ENCODE assay signal across 17 cellular contexts in genomic region chr11:93005239-93005638, GRCh38. TPM values are rescaled to one million over a fixed set of nuclear protein-coding genes. Genes with fewer than 3 reads are reported as not detected.
DNase-seq lines count a peak whose midpoint lies in the region; ATAC-seq, FAIRE-seq and TF ChIP-seq lines count a peak whose summit lies in the region.
"Had no signal": no experiment of that assay in that cellular context is flagged by ENCODE, and none has a peak within 500 bp of the region (broad histone marks: within the 10 kb centered on the region; RNA-seq: fewer than 3 reads in every experiment).

No MANE protein-coding gene starts in this region.

- no peak overlapping the region for H3K4me3 Mint-ChIP-seq in HFFc6
- no peak overlapping the region for H3K4me3 Mint-ChIP-seq in stimulated activated effector memory CD8-positive, alpha-beta T cell treated with anti-CD3 and anti-CD28 coated beads, Interleukin-12 subunit alpha, Interleukin-12 subunit beta, amount 100 ng/mL, for 72 hours
- no peak overlapping the region for H3K4me3 Mint-ChIP-seq in activated T-helper 2 cell treated with anti-CD3 and anti-CD28 coated beads, Interferon-gamma antibody, Interleukin-2, Interleukin-4, amounts not matched to agents 10 μg/mL and 5 μg/mL and 100 μg/mL, durations not matched to agents 14 hours and 24 hours and 36 hours (ENCODE audit: low read depth)
- H3K4me3 Mint-ChIP-seq: activated naive CD4-positive, alpha-beta T cell treated with anti-CD3 and anti-CD28 coated beads, Interleukin-2, amount 10 ng/mL, durations not matched to agents 7 days and 5 days; mesothelial cell of epicardium had no signal

- no peaks in the 10 kb centered on the region for H3K27me3 Mint-ChIP-seq in HFFc6 (ENCODE audit: insufficient read depth)
- H3K27me3 Mint-ChIP-seq in activated T-helper 2 cell treated with anti-CD3 and anti-CD28 coated beads, Interferon-gamma antibody, Interleukin-2, Interleukin-4, amounts not matched to agents 10 μg/mL and 5 μg/mL and 100 μg/mL, durations not matched to agents 14 hours and 24 hours and 36 hours (ENCODE audit: low read depth), result no peaks in the 10 kb centered on the region
- H3K27me3 Mint-ChIP-seq: activated naive CD4-positive, alpha-beta T cell treated with anti-CD3 and anti-CD28 coated beads, Interleukin-2, amount 10 ng/mL, durations not matched to agents 7 days and 5 days had no signal

- H3K9me3 ChIP-seq in A549, result 0 out of 3 replicates have a peak, but pooled peaks cover 2% of the 10 kb centered on the region
- H3K9me3 ChIP-seq: upper lobe of right lung had no signal

- ATAC-seq in A549 (no peak), SK-N-SH treated with all-trans-retinoic acid at 6 μM for 48 hours (peak; percentile 40), foreskin keratinocyte (peak; percentile 96), omental fat pad (ENCODE audit: low FRiP score) (no peak)
- no peak for ATAC-seq in stimulated activated effector memory CD8-positive, alpha-beta T cell treated with anti-CD3 and anti-CD28 coated beads, Interleukin-12 subunit alpha, Interleukin-12 subunit beta, amount 100 ng/mL, for 72 hours
- ATAC-seq: upper lobe of right lung had no signal

- WGBS in A549 (ENCODE audit: missing lambda C conversion rate), result 83% methylated on average over 1 of the region's 1 CpG

- FAIRE-seq in A549 (lab: Jason Lieb, UNC), result no peak

- intact Hi-C loops in activated T-helper 2 cell treated with anti-CD3 and anti-CD28 coated beads, Interferon-gamma antibody, Interleukin-2, Interleukin-4, amounts not matched to agents 10 μg/mL and 5 μg/mL and 100 μg/mL, durations not matched to agents 14 hours and 24 hours and 36 hours (cut with micrococcal nuclease), result no loop called here

- peak overlapping the region; percentile 43 to 53; a peak in 3 of 6 replicates for H3K27ac ChIP-seq in A549
- no peak overlapping the region for H3K27ac ChIP-seq in foreskin keratinocyte
- H3K27ac ChIP-seq: upper lobe of right lung had no signal

- DNase-seq in A549 (ENCODE audit: low read depth in 1 of 2, low spot score in 1 of 2) (no peak), HFFc6 (no peak), foreskin keratinocyte (peak; percentile 72 to 83), SIG-M5 (lab: John Stamatoyannopoulos, UW) (no peak), omental fat pad (ENCODE audit: low spot score) (no peak)
- no peak for DNase-seq in stimulated activated effector memory CD8-positive, alpha-beta T cell treated with anti-CD3 and anti-CD28 coated beads, Interleukin-12 subunit alpha, Interleukin-12 subunit beta, amount 100 ng/mL, for 72 hours (ENCODE audit: low spot score in 2 of 2)
- DNase-seq in activated T-helper 2 cell treated with anti-CD3 and anti-CD28 coated beads, Interferon-gamma antibody, Interleukin-2, Interleukin-4, amounts not matched to agents 10 μg/mL and 5 μg/mL and 100 μg/mL, durations not matched to agents 14 hours and 24 hours and 36 hours (ENCODE audit: low spot score), result no peak
- DNase-seq: activated naive CD4-positive, alpha-beta T cell treated with anti-CD3 and anti-CD28 coated beads, Interleukin-2, amount 10 ng/mL, durations not matched to agents 7 days and 5 days; cerebellar nuclear complex; NCI-H146; stimulated activated CD4-positive, alpha-beta T cell treated with anti-CD3 and anti-CD28 coated beads, Interleukin-1b, Interleukin-23, amount 100 ng/mL, for 48 hours; stimulated activated CD8-positive, alpha-beta memory T cell treated with anti-CD3 and anti-CD28 coated beads, Interleukin-4, amount 100 ng/mL, for 48 hours; upper lobe of right lung had no signal

- H3K4me1 ChIP-seq in A549, result peaks cover 19% of the 10 kb centered on the region
- H3K4me1 ChIP-seq in foreskin keratinocyte, result peaks cover 23% of the 10 kb centered on the region
- H3K4me1 ChIP-seq: upper lobe of right lung had no signal

- no peaks in the 10 kb centered on the region for H3K27me3 ChIP-seq in foreskin keratinocyte
- H3K27me3 ChIP-seq: upper lobe of right lung had no signal

- no peak for TF ChIP-seq CTCF in A549 (IDR thresholded peaks at IDR 0.05)
- TF ChIP-seq CTCF in HFFc6 (IDR thresholded peaks at IDR 0.05), result no peak
- TF ChIP-seq CTCF in foreskin keratinocyte (conservative IDR thresholded peaks at IDR 0.05), result no peak
- no peak for TF ChIP-seq CTCF in omental fat pad (IDR thresholded peaks at IDR 0.05)

- peaks cover 35% of the 10 kb centered on the region for H3K4me1 Mint-ChIP-seq in HFFc6 (ENCODE audit: low read depth)
- H3K4me1 Mint-ChIP-seq in stimulated activated effector memory CD8-positive, alpha-beta T cell treated with anti-CD3 and anti-CD28 coated beads, Interleukin-12 subunit alpha, Interleukin-12 subunit beta, amount 100 ng/mL, for 72 hours, result no peaks in the 10 kb centered on the region
- H3K4me1 Mint-ChIP-seq in activated T-helper 2 cell treated with anti-CD3 and anti-CD28 coated beads, Interferon-gamma antibody, Interleukin-2, Interleukin-4, amounts not matched to agents 10 μg/mL and 5 μg/mL and 100 μg/mL, durations not matched to agents 14 hours and 24 hours and 36 hours (ENCODE audit: low read depth), result no peaks in the 10 kb centered on the region
- H3K4me1 Mint-ChIP-seq: activated naive CD4-positive, alpha-beta T cell treated with anti-CD3 and anti-CD28 coated beads, Interleukin-2, amount 10 ng/mL, durations not matched to agents 7 days and 5 days; mesothelial cell of epicardium had no signal

- H3K4me3 ChIP-seq in A549, result no peak overlapping the region
- H3K4me3 ChIP-seq: upper lobe of right lung had no signal

- CTCF ChIA-PET in A549 (lab: Yijun Ruan, JAX), result interaction anchor here (1.0 kb wide), 1 partner anchor 50 kb away, joined by 3 read pairs; no protein-coding TSS in a partner anchor

- H3K9me3 Mint-ChIP-seq in HFFc6, result no peaks in the 10 kb centered on the region
- H3K9me3 Mint-ChIP-seq in stimulated activated effector memory CD8-positive, alpha-beta T cell treated with anti-CD3 and anti-CD28 coated beads, Interleukin-12 subunit alpha, Interleukin-12 subunit beta, amount 100 ng/mL, for 72 hours, result no peaks in the 10 kb centered on the region
- H3K9me3 Mint-ChIP-seq in activated T-helper 2 cell treated with anti-CD3 and anti-CD28 coated beads, Interferon-gamma antibody, Interleukin-2, Interleukin-4, amounts not matched to agents 10 μg/mL and 5 μg/mL and 100 μg/mL, durations not matched to agents 14 hours and 24 hours and 36 hours, result no peaks in the 10 kb centered on the region
- H3K9me3 Mint-ChIP-seq: activated naive CD4-positive, alpha-beta T cell treated with anti-CD3 and anti-CD28 coated beads, Interleukin-2, amount 10 ng/mL, durations not matched to agents 7 days and 5 days had no signal

- POLR2A ChIA-PET in A549 (lab: Yijun Ruan, JAX), result no interaction called here

- TF ChIP-seq EP300 in A549 (IDR thresholded peaks at IDR 0.05), result no peak

- TF ChIP-seq RAD21 in A549 (conservative IDR thresholded peaks at IDR 0.05 in 1 of 2, IDR thresholded peaks at IDR 0.05 in 1 of 2), result no peak

- peaks cover 8% of the 10 kb centered on the region; the same call in 1 of the 2 replicates for H3K36me3 Mint-ChIP-seq in HFFc6 (ENCODE audit: low read depth)
- H3K36me3 Mint-ChIP-seq in stimulated activated effector memory CD8-positive, alpha-beta T cell treated with anti-CD3 and anti-CD28 coated beads, Interleukin-12 subunit alpha, Interleukin-12 subunit beta, amount 100 ng/mL, for 72 hours, result no peaks in the 10 kb centered on the region
- no peaks in the 10 kb centered on the region for H3K36me3 Mint-ChIP-seq in activated T-helper 2 cell treated with anti-CD3 and anti-CD28 coated beads, Interferon-gamma antibody, Interleukin-2, Interleukin-4, amounts not matched to agents 10 μg/mL and 5 μg/mL and 100 μg/mL, durations not matched to agents 14 hours and 24 hours and 36 hours (ENCODE audit: low read depth)
- H3K36me3 Mint-ChIP-seq: activated naive CD4-positive, alpha-beta T cell treated with anti-CD3 and anti-CD28 coated beads, Interleukin-2, amount 10 ng/mL, durations not matched to agents 7 days and 5 days; mesothelial cell of epicardium had no signal

- H3K27ac Mint-ChIP-seq in HFFc6, result peak overlapping the region; percentile 34; the same call in 1 of the 2 replicates
- H3K27ac Mint-ChIP-seq in stimulated activated effector memory CD8-positive, alpha-beta T cell treated with anti-CD3 and anti-CD28 coated beads, Interleukin-12 subunit alpha, Interleukin-12 subunit beta, amount 100 ng/mL, for 72 hours, result no peak overlapping the region
- no peak overlapping the region for H3K27ac Mint-ChIP-seq in activated T-helper 2 cell treated with anti-CD3 and anti-CD28 coated beads, Interferon-gamma antibody, Interleukin-2, Interleukin-4, amounts not matched to agents 10 μg/mL and 5 μg/mL and 100 μg/mL, durations not matched to agents 14 hours and 24 hours and 36 hours
- H3K27ac Mint-ChIP-seq: activated naive CD4-positive, alpha-beta T cell treated with anti-CD3 and anti-CD28 coated beads, Interleukin-2, amount 10 ng/mL, durations not matched to agents 7 days and 5 days; mesothelial cell of epicardium had no signal

- no peak overlapping the region for H3K4me2 ChIP-seq in A549

- no peak for TF ChIP-seq POLR2A in A549 (IDR thresholded peaks at IDR 0.05; ENCODE audit: low read length)

TF ChIP-seq in A549, 52 proteins besides CTCF, POLR2A, EP300 and RAD21 (continues in another document):
- TF ChIP-seq FOXS1 (CRISPR knock-in tag; IDR thresholded peaks at IDR 0.05), result no peak
- no peak for TF ChIP-seq TFCP2L1 (CRISPR knock-in tag; IDR thresholded peaks at IDR 0.05)
- TF ChIP-seq MAZ (IDR thresholded peaks at IDR 0.05; ENCODE audit: borderline replicate concordance, low read depth, low read length), result no peak
- no peak for TF ChIP-seq CBX8 (IDR thresholded peaks at IDR 0.05)

TF ChIP-seq in SK-N-SH treated with all-trans-retinoic acid at 6 μM for 48 hours, 23 proteins besides CTCF, POLR2A, EP300 and RAD21 (continues in another document):
- no peak for TF ChIP-seq OSR1 (CRISPR knock-in tag; IDR thresholded peaks at IDR 0.05)
- TF ChIP-seq ARNTL (CRISPR knock-in tag; IDR thresholded peaks at IDR 0.05; ENCODE audit: borderline replicate concordance, low read depth), result no peak
- no peak for TF ChIP-seq TCF4 (CRISPR knock-in tag; IDR thresholded peaks at IDR 0.05; ENCODE audit: borderline replicate concordance)
- TF ChIP-seq ZNF70 (CRISPR knock-in tag; IDR thresholded peaks at IDR 0.05), result no peak
- TF ChIP-seq ZFP3 (CRISPR knock-in tag; IDR thresholded peaks at IDR 0.05), result no peak
- TF ChIP-seq BACH2 (CRISPR knock-in tag; IDR thresholded peaks at IDR 0.05; ENCODE audit: borderline replicate concordance), result no peak

RNA-seq across cellular contexts. Expression of gene MTNR1B, which starts 35.8 kb away (rescaled TPM):
- polyA plus RNA-seq in A549 (2011; rRNA removed) (not detected in 2 replicates), A549 (2017; fragmentation: RNase III; extraction: RNeasy Plus Mini Kit Qiagen cat#74134 plus additional on column Dnase treatment) (not detected in 3 replicates), foreskin keratinocyte (not detected in 2 replicates)
- polyA plus RNA-seq in A549 (2012; cell fraction: cytosol; rRNA removed), result not detected in 2 replicates
- polyA plus RNA-seq in A549 (2012; cell fraction: nucleus; rRNA removed), result not detected in 2 replicates
- 0.17 TPM in 1 of 2 replicates, not detected in the other for polyA minus RNA-seq in A549 (2011; rRNA and poly(A)+ RNA removed)
- not detected for total RNA-seq in HFFc6 (2021; fragmentation: NEBNext Ultra II Directional; extraction: Animal tissue kit (Norgen Biotek cat#: 25700))
- total RNA-seq in foreskin keratinocyte (not detected in 2 replicates), omental fat pad (not detected)
- not detected in 2 replicates for total RNA-seq in activated T-helper 2 cell treated with anti-CD3 and anti-CD28 coated beads, Interferon-gamma antibody, Interleukin-2, Interleukin-4, amounts not matched to agents 10 μg/mL and 5 μg/mL and 100 μg/mL, durations not matched to agents 14 hours and 24 hours and 36 hours
- total RNA-seq: mesothelial cell of epicardium, posterior vena cava, upper lobe of right lung had no signal
- polyA plus RNA-seq: esophagus had no signal

Comparison
In these comparisons a context has a peak if more than half of its experiments do, and no peak if none do; other contexts are left out.
1. ATAC-seq: peak in SK-N-SH treated with all-trans-retinoic acid at 6 μM for 48 hours (single experiment) and foreskin keratinocyte (single experiment); none in A549 (0 of 2), stimulated activated effector memory CD8-positive, alpha-beta T cell treated with anti-CD3 and anti-CD28 coated beads, Interleukin-12 subunit alpha, Interleukin-12 subunit beta, amount 100 ng/mL, for 72 hours (single experiment) and omental fat pad (single experiment).
2. DNase-seq: peak in foreskin keratinocyte (2 of 2); none in A549 (0 of 2), HFFc6 (single experiment), stimulated activated effector memory CD8-positive, alpha-beta T cell treated with anti-CD3 and anti-CD28 coated beads, Interleukin-12 subunit alpha, Interleukin-12 subunit beta, amount 100 ng/mL, for 72 hours (0 of 2), SIG-M5 (single experiment), omental fat pad (single experiment) and activated T-helper 2 cell treated with anti-CD3 and anti-CD28 coated beads, Interferon-gamma antibody, Interleukin-2, Interleukin-4, amounts not matched to agents 10 μg/mL and 5 μg/mL and 100 μg/mL, durations not matched to agents 14 hours and 24 hours and 36 hours (single experiment).